ENCODE assay signal across 14 cellular contexts in the genomic region with DNA sequence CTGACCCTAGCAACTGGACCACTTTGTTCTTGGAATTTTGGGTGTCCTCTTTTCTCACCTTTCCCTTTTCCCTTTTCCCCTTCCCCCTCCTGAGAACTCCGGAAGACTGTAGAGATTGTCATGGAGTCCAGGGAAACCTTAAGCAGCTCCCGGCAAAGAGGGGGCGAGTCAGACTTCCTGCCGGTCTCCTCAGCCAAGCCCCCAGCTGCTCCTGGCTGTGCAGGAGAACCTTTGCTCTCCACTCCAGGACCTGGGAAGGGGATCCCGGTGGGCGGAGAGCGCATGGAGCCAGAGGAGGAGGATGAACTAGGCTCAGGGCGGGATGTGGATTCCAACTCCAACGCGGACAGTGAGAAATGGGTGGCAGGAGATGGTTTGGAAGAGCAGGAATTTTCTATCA. TPM values are rescaled to one million over a fixed set of nuclear protein-coding genes. Genes with fewer than 3 reads are reported as not detected.
DNase-seq lines count a peak whose midpoint lies in the region; ATAC-seq and TF ChIP-seq lines count a peak whose summit lies in the region.
"Had no signal": no experiment of that assay in that cellular context is flagged by ENCODE, and none has a peak within 500 bp of the region (broad histone marks: within the 10 kb centered on the region; RNA-seq: fewer than 3 reads in every experiment).

No MANE protein-coding gene starts in this region.

- 81% methylated on average over 10 of the region's 10 CpGs for WGBS in esophagus muscularis mucosa

- TF ChIP-seq POLR2A in esophagus muscularis mucosa (IDR thresholded peaks at IDR 0.05; ENCODE audit: low read depth) (no peak), uterus (IDR thresholded peaks at IDR 0.05) (no peak)

- H3K27me3 ChIP-seq in left ventricle myocardium inferior (ENCODE audit: low read depth) (no peaks in the 10 kb centered on the region), esophagus muscularis mucosa (no peaks in the 10 kb centered on the region), uterus (no peaks in the 10 kb centered on the region)
- H3K27me3 ChIP-seq: tibial nerve had no signal

- intact Hi-C loops in left ventricle myocardium inferior (cut with micrococcal nuclease) (no loop called here), Right ventricle myocardium inferior (cut with DNase I) (no loop called here), esophagus muscularis mucosa (cut with DNase I) (no loop called here), uterus (cut with DNase I; ENCODE audit: low total_unique reads) (no loop called here)

- H3K4me1 ChIP-seq in left ventricle myocardium inferior: peaks cover 38% of the 10 kb centered on the region
- H3K4me1 ChIP-seq in esophagus muscularis mucosa: peaks cover 29 to 90% (median 75%) of the 10 kb centered on the region in 4 donors
- H3K4me1 ChIP-seq in uterus: peaks cover 10 to 11% of the 10 kb centered on the region in 2 donors

- no peaks in the 10 kb centered on the region for H3K27me3 Mint-ChIP-seq in nephron (ENCODE audit: low read depth)

- no peaks in the 10 kb centered on the region for H3K9me3 Mint-ChIP-seq in nephron
- H3K9me3 Mint-ChIP-seq: activated T-helper 1 cell treated with anti-CD3 and anti-CD28 coated beads, Interleukin-12 subunit alpha, Interleukin-12 subunit beta, Interleukin-2, Interleukin-4 antibody, amounts not matched to agents 30 ng/mL and 10 ng/mL and 1 ng/mL, durations not matched to agents 14 hours and 24 hours and 36 hours had no signal

- H3K36me3 Mint-ChIP-seq in nephron (ENCODE audit: low read depth): peaks cover 55% of the 10 kb centered on the region

- peaks cover 75% of the 10 kb centered on the region for H3K4me1 Mint-ChIP-seq in nephron

- H3K36me3 ChIP-seq in left ventricle myocardium inferior (no peaks in the 10 kb centered on the region), esophagus muscularis mucosa (no peaks in the 10 kb centered on the region), uterus (no peaks in the 10 kb centered on the region)
- H3K36me3 ChIP-seq: tibial nerve had no signal

- peak overlapping the region in 2 of 3 experiments; percentile 45 to 55 for H3K4me3 Mint-ChIP-seq in nephron

- TF ChIP-seq EP300 in esophagus muscularis mucosa (IDR thresholded peaks at IDR 0.05): no peak

- TF ChIP-seq CTCF in left ventricle myocardium inferior (IDR thresholded peaks at IDR 0.05; ENCODE audit: borderline replicate concordance): no peak
- no peak for TF ChIP-seq CTCF in esophagus muscularis mucosa (IDR thresholded peaks at IDR 0.05)
- TF ChIP-seq CTCF in nephron (IDR thresholded peaks at IDR 0.05; ENCODE audit: unreplicated experiment in 3 of 3): no peak
- no peak for TF ChIP-seq CTCF in uterus (IDR thresholded peaks at IDR 0.05)

- H3K27ac Mint-ChIP-seq in nephron: peak overlapping the region; percentile 84 to 85 (median 84)

- no peak for DNase-seq in left ventricle myocardium inferior
- DNase-seq in Right ventricle myocardium inferior (ENCODE audit: missing footprints): no peak
- no peak for DNase-seq in esophagus muscularis mucosa (ENCODE audit: extremely low spot score)
- DNase-seq in uterus: no peak
- no peak for DNase-seq in C1 segment of cervical spinal cord (lab: John Stamatoyannopoulos, UW)
- DNase-seq in HuH-7 (ENCODE audit: low spot score): no peak
- DNase-seq: ACHN; activated CD4-positive, alpha-beta T cell treated with anti-CD3 and anti-CD28 coated beads for 48 hours; Calu3 had no signal

- H3K9me3 ChIP-seq in left ventricle myocardium inferior (replicated peaks) (no peaks in the 10 kb centered on the region), esophagus muscularis mucosa (no peaks in the 10 kb centered on the region), uterus (no peaks in the 10 kb centered on the region)
- H3K9me3 ChIP-seq: tibial nerve had no signal

- no peak for ATAC-seq in Right ventricle myocardium inferior
- ATAC-seq in GM21526 (IDR thresholded peaks at IDR 0.05; ENCODE audit: low FRiP score, unreplicated experiment): no peak
- ATAC-seq: HCT116 had no signal

- H3K4me3 ChIP-seq in left ventricle myocardium inferior: no peak overlapping the region
- peak overlapping the region in 1 of 4 donors; percentile 16 for H3K4me3 ChIP-seq in esophagus muscularis mucosa
- H3K4me3 ChIP-seq in uterus: no peak overlapping the region
- H3K4me3 ChIP-seq: tibial nerve had no signal

- H3K27ac ChIP-seq in left ventricle myocardium inferior (replicated peaks) (peak overlapping the region; percentile 36), esophagus muscularis mucosa (replicated peaks in 1 of 4) (peak overlapping the region; percentile 77 to 82 (median 80)), uterus (peak overlapping the region; percentile 78 to 81)

RNA-seq across cellular contexts. Expression of gene SETBP1, which starts 20.5 kb away (rescaled TPM):
- total RNA-seq in left ventricle myocardium inferior (10.3 TPM), Right ventricle myocardium inferior (7.1 TPM), esophagus muscularis mucosa (10 to 100 TPM; 40.9 to 86.5 (median 65.1) TPM), uterus (10 to 100 TPM; 16.8 to 74.0 (median 36.9) TPM)
